Comparison of ENCODE assay signal across 8 cellular contexts in the genomic region with DNA sequence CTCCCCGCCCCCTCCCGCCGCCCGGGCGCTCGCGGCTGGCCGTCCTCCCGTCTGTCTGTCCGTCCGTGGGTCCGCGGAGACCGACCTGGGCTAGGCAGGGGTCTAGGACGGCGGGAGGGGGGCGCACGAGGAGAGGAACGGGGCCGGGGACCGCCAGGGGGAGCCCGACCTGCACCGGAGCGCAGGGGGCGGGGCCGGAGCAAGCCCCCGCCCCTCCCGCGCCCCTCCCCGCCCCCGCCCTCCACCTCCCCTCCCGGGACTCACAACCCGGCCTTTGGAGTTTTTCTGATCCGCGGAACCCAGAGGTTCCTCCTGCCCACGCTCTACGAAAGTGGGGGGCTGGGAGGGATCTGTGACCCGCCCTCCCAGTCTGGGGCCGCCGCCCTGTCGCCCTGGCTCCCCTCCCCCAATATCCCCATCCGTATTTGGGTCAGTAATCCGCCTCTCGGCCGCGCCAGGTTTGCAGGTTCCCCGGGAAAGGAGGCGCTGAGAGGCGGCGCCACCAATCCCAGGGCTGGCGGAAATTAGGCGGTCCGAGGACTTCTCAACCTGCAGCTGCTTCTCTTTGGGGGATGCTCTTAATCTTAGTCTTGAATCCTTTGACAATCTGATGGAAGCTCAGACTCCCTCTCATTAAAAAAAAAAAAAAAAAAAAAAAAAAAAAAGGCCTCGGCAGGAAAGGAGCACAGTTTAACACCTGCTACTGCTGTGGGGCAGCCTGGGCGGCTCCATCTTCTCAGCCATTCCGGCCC. TPM values are rescaled to one million over a fixed set of nuclear protein-coding genes. Genes with fewer than 3 reads are reported as not detected.
DNase-seq lines count a peak whose midpoint lies in the region; ATAC-seq and TF ChIP-seq lines count a peak whose summit lies in the region.

No MANE protein-coding gene starts in this region.

- 3% methylated on average over 56 of the region's 56 CpGs for WGBS in liver

- H3K27ac ChIP-seq in colonic mucosa = no peak overlapping the region
- peak overlapping the region in 1 of 2 donors; percentile 29 for H3K27ac ChIP-seq in liver (ENCODE audit: low read depth in 1 of 2, low read length in 2 of 2)

- peak; percentile 63 for ATAC-seq in HG03108 (IDR thresholded peaks at IDR 0.05; ENCODE audit: unreplicated experiment)

- DNase-seq in SIG-M5 treated with dmso at 0.1 percent for 504 hours (lab: John Stamatoyannopoulos, UW; ENCODE audit: unreplicated experiment) (peak; percentile 68), SIG-M5 (lab: John Stamatoyannopoulos, UW) (no peak), NCI-H2196 treated with DMSO at 0.1 percent for 48 hours (lab: John Stamatoyannopoulos, UW; ENCODE audit: unreplicated experiment) (peak; percentile 94), colonic mucosa (peak; percentile 76)
- peak; percentile 79 for DNase-seq in activated CD4-positive, alpha-beta T cell treated with anti-CD3 and anti-CD28 coated beads for 48 hours
- peak; percentile 71 to 83 for DNase-seq in stimulated activated CD4-positive, alpha-beta T cell treated with anti-CD3 and anti-CD28 coated beads, Interleukin-4, amount 100 ng/mL, for 4 hours

- H3K9ac ChIP-seq in colonic mucosa (ENCODE audit: low read depth in 2 of 2, low read length in 2 of 2) (peak overlapping the region in 1 of 2 donors; percentile 52), liver (ENCODE audit: low read depth in 1 of 2, low read length in 2 of 2) (no peak overlapping the region)

- H3K36me3 ChIP-seq in colonic mucosa (no peaks in the 10 kb centered on the region), liver (ENCODE audit: control insufficient read depth in 4 of 4, insufficient read depth in 3 of 4, low read depth in 1 of 4, low read length in 3 of 4) (no peaks in the 10 kb centered on the region)

- H3K4me3 ChIP-seq in colonic mucosa = peak overlapping the region; percentile 44
- H3K4me3 ChIP-seq in liver (ENCODE audit: low read depth in 1 of 3, low read length in 3 of 3) = peak overlapping the region in 2 of 3 donors; percentile 53 to 73

- peaks cover 4% of the 10 kb centered on the region for H3K4me1 ChIP-seq in colonic mucosa
- peaks cover 0 to 3% (median 1%) of the 10 kb centered on the region in 4 donors for H3K4me1 ChIP-seq in liver (ENCODE audit: control insufficient read depth in 4 of 4, insufficient read depth in 4 of 4, low read length in 3 of 4)

- H3K9me3 ChIP-seq in colonic mucosa (no peaks in the 10 kb centered on the region), liver (ENCODE audit: control insufficient read depth in 4 of 4, low read length in 3 of 4) (no peaks in the 10 kb centered on the region)

- TF ChIP-seq CTCF in colonic mucosa (IDR thresholded peaks at IDR 0.05) (peak; percentile 61), liver (IDR thresholded peaks at IDR 0.05; ENCODE audit: low read depth, low read length, missing input control) (peak; percentile 55)

- peak in 1 of 2 donors; percentile 52 for TF ChIP-seq RAD21 in liver (IDR thresholded peaks at IDR 0.05)

- intact Hi-C loops in colonic mucosa (cut with DNase I) = no loop called here

- H3K27me3 ChIP-seq in colonic mucosa (no peaks in the 10 kb centered on the region), liver (ENCODE audit: control insufficient read depth in 4 of 4, insufficient read depth in 4 of 4, low read length in 3 of 4) (no peaks in the 10 kb centered on the region)

TF ChIP-seq in liver, 16 proteins besides CTCF, POLR2A, EP300 and RAD21:
- peak; percentile 50 for TF ChIP-seq SP1 (IDR thresholded peaks at IDR 0.05)
- peak; percentile 24 to 43 for TF ChIP-seq HNF4A (conservative IDR thresholded peaks at IDR 0.05)
- TF ChIP-seq GABPA (IDR thresholded peaks at IDR 0.05 in 1 of 2, conservative IDR thresholded peaks at IDR 0.05 in 1 of 2) = no peak
- peak in 1 of 2 donors; percentile 20 for TF ChIP-seq RXRA (IDR thresholded peaks at IDR 0.05)
TF ChIP-seq in liver: peak in this region for 3.

RNA-seq across cellular contexts. Expression of a gene that starts 0.9 kb away (rescaled TPM):
- total RNA-seq in colonic mucosa = 1 to 10 TPM; 1.4 to 2.9 TPM
- under 1 TPM in 1 of 2 donors, not detected in 1; 0.75 TPM for total RNA-seq in liver
- 1 to 10 TPM in 1 of 2 donors, under 1 TPM in 1; 0.28 to 1.1 TPM for polyA plus RNA-seq in liver

RNA-seq across cellular contexts. Expression of a gene that starts 37.8 kb away (rescaled TPM):
- total RNA-seq in colonic mucosa (10 to 100 TPM in 1 of 2 donors, 1 to 10 TPM in 1; 9.3 to 11.3 TPM), liver (under 1 TPM; 0.42 to 0.75 TPM)
- polyA plus RNA-seq in liver = under 1 TPM; 0.18 to 0.33 TPM

Comparison
In these comparisons a context has a peak if more than half of its experiments do, and no peak if none do; other contexts are left out.
1. RNA of a gene that starts 37.8 kb away (total RNA-seq): 9.3 to 11.3 TPM in colonic mucosa; 0.42 to 0.75 TPM in liver; every median in the first group is over 4 times any median in the second.